In the genomic region with DNA sequence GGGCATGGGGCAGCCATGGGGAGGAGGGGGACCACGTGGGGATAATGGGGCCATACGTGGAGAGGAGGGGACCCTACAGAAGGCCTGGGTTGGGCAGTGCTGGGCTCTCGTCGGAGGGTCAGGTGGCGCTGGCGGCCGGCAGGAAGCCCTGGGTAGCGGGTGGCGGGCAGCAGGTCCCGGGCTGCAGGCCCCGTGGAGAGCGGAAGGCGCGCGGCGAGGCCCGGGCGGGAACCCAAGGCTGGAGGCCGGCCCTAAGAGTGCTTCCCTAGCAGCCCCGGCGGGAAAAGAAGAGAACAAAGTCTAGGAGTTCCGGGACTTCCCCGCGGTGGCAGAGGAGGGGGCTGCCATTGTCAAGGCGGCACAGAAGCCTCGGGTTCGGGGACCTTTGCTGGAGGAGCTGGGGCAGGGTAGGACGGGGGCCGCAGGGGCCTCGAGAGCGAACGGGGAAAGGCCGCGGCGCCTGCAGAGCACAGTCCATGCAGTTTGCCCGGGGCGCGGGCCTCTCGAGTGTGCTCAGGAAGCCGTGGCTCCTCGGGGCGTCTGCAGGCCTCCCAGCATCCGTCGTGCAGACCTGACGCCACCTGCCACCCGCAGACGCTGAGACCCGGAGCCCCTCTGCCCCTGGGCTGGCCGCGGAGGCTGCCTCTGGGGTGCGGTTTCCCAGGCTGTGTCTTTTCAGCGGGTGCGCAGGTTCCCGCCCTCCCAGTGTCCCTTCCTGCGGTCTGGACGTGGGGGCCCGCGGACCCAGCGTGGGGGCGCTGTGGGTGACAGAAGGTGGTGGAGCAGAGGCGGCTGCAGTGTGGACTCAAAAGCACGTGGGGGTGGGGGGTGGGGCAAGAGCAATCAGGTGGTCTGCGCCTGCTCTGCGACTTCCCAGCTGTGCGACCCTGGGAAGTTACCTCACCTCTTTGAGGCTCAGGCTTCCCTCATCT, we compare ENCODE assay signal across 1 cellular context.
A peak's percentile ranks its signal among the peaks of the same experiment; 100 is the strongest.
TF ChIP-seq lines count a peak whose summit lies in the region.

No MANE protein-coding gene starts in this region.

TF ChIP-seq in HepG2, 621 proteins besides CTCF, POLR2A, EP300 and RAD21:
- TF ChIP-seq, protein P1, sequence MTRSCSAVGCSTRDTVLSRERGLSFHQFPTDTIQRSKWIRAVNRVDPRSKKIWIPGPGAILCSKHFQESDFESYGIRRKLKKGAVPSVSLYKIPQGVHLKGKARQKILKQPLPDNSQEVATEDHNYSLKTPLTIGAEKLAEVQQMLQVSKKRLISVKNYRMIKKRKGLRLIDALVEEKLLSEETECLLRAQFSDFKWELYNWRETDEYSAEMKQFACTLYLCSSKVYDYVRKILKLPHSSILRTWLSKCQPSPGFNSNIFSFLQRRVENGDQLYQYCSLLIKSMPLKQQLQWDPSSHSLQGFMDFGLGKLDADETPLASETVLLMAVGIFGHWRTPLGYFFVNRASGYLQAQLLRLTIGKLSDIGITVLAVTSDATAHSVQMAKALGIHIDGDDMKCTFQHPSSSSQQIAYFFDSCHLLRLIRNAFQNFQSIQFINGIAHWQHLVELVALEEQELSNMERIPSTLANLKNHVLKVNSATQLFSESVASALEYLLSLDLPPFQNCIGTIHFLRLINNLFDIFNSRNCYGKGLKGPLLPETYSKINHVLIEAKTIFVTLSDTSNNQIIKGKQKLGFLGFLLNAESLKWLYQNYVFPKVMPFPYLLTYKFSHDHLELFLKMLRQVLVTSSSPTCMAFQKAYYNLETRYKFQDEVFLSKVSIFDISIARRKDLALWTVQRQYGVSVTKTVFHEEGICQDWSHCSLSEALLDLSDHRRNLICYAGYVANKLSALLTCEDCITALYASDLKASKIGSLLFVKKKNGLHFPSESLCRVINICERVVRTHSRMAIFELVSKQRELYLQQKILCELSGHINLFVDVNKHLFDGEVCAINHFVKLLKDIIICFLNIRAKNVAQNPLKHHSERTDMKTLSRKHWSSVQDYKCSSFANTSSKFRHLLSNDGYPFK (CRISPR knock-in tag; IDR thresholded peaks at IDR 0.05; ENCODE audit: borderline replicate concordance) = peak; percentile 2; the same call in 1 of the 2 replicates
- TF ChIP-seq, protein P2, sequence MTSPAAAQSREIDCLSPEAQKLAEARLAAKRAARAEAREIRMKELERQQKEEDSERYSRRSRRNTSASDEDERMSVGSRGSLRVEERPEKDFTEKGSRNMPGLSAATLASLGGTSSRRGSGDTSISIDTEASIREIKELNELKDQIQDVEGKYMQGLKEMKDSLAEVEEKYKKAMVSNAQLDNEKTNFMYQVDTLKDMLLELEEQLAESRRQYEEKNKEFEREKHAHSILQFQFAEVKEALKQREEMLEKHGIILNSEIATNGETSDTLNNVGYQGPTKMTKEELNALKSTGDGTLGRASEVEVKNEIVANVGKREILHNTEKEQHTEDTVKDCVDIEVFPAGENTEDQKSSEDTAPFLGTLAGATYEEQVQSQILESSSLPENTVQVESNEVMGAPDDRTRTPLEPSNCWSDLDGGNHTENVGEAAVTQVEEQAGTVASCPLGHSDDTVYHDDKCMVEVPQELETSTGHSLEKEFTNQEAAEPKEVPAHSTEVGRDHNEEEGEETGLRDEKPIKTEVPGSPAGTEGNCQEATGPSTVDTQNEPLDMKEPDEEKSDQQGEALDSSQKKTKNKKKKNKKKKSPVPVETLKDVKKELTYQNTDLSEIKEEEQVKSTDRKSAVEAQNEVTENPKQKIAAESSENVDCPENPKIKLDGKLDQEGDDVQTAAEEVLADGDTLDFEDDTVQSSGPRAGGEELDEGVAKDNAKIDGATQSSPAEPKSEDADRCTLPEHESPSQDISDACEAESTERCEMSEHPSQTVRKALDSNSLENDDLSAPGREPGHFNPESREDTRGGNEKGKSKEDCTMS (CRISPR knock-in tag; conservative IDR thresholded peaks at IDR 0.05) = no peak
- peak; percentile 27; the same call in 1 of the 2 replicates for TF ChIP-seq HDAC1 (CRISPR knock-in tag; IDR thresholded peaks at IDR 0.05)
- TF ChIP-seq, protein P3, sequence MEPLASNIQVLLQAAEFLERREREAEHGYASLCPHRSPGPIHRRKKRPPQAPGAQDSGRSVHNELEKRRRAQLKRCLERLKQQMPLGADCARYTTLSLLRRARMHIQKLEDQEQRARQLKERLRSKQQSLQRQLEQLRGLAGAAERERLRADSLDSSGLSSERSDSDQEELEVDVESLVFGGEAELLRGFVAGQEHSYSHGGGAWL (CRISPR knock-in tag; IDR thresholded peaks at IDR 0.05) = no peak
- TF ChIP-seq, protein P4, sequence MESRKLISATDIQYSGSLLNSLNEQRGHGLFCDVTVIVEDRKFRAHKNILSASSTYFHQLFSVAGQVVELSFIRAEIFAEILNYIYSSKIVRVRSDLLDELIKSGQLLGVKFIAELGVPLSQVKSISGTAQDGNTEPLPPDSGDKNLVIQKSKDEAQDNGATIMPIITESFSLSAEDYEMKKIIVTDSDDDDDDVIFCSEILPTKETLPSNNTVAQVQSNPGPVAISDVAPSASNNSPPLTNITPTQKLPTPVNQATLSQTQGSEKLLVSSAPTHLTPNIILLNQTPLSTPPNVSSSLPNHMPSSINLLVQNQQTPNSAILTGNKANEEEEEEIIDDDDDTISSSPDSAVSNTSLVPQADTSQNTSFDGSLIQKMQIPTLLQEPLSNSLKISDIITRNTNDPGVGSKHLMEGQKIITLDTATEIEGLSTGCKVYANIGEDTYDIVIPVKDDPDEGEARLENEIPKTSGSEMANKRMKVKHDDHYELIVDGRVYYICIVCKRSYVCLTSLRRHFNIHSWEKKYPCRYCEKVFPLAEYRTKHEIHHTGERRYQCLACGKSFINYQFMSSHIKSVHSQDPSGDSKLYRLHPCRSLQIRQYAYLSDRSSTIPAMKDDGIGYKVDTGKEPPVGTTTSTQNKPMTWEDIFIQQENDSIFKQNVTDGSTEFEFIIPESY (CRISPR knock-in tag; IDR thresholded peaks at IDR 0.05) = peak; percentile 81
- TF ChIP-seq, protein P5, sequence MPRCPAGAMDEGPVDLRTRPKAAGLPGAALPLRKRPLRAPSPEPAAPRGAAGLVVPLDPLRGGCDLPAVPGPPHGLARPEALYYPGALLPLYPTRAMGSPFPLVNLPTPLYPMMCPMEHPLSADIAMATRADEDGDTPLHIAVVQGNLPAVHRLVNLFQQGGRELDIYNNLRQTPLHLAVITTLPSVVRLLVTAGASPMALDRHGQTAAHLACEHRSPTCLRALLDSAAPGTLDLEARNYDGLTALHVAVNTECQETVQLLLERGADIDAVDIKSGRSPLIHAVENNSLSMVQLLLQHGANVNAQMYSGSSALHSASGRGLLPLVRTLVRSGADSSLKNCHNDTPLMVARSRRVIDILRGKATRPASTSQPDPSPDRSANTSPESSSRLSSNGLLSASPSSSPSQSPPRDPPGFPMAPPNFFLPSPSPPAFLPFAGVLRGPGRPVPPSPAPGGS (CRISPR knock-in tag; IDR thresholded peaks at IDR 0.05) = 0 out of 2 replicates have a peak, but pooled peaks have one; percentile 5
- TF ChIP-seq TARDBP (CRISPR knock-in tag; IDR thresholded peaks at IDR 0.05) = no peak
- TF ChIP-seq ZNF670 (CRISPR knock-in tag; IDR thresholded peaks at IDR 0.05; ENCODE audit: borderline replicate concordance) = 0 out of 2 replicates have a peak, but pooled peaks have one; percentile 49
- TF ChIP-seq, protein P6, sequence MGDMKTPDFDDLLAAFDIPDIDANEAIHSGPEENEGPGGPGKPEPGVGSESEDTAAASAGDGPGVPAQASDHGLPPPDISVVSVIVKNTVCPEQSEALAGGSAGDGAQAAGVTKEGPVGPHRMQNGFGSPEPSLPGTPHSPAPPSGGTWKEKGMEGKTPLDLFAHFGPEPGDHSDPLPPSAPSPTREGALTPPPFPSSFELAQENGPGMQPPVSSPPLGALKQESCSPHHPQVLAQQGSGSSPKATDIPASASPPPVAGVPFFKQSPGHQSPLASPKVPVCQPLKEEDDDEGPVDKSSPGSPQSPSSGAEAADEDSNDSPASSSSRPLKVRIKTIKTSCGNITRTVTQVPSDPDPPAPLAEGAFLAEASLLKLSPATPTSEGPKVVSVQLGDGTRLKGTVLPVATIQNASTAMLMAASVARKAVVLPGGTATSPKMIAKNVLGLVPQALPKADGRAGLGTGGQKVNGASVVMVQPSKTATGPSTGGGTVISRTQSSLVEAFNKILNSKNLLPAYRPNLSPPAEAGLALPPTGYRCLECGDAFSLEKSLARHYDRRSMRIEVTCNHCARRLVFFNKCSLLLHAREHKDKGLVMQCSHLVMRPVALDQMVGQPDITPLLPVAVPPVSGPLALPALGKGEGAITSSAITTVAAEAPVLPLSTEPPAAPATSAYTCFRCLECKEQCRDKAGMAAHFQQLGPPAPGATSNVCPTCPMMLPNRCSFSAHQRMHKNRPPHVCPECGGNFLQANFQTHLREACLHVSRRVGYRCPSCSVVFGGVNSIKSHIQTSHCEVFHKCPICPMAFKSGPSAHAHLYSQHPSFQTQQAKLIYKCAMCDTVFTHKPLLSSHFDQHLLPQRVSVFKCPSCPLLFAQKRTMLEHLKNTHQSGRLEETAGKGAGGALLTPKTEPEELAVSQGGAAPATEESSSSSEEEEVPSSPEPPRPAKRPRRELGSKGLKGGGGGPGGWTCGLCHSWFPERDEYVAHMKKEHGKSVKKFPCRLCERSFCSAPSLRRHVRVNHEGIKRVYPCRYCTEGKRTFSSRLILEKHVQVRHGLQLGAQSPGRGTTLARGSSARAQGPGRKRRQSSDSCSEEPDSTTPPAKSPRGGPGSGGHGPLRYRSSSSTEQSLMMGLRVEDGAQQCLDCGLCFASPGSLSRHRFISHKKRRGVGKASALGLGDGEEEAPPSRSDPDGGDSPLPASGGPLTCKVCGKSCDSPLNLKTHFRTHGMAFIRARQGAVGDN (CRISPR knock-in tag; IDR thresholded peaks at IDR 0.05) = peak; percentile 11; the same call in 1 of the 2 replicates
